In the genomic region with DNA sequence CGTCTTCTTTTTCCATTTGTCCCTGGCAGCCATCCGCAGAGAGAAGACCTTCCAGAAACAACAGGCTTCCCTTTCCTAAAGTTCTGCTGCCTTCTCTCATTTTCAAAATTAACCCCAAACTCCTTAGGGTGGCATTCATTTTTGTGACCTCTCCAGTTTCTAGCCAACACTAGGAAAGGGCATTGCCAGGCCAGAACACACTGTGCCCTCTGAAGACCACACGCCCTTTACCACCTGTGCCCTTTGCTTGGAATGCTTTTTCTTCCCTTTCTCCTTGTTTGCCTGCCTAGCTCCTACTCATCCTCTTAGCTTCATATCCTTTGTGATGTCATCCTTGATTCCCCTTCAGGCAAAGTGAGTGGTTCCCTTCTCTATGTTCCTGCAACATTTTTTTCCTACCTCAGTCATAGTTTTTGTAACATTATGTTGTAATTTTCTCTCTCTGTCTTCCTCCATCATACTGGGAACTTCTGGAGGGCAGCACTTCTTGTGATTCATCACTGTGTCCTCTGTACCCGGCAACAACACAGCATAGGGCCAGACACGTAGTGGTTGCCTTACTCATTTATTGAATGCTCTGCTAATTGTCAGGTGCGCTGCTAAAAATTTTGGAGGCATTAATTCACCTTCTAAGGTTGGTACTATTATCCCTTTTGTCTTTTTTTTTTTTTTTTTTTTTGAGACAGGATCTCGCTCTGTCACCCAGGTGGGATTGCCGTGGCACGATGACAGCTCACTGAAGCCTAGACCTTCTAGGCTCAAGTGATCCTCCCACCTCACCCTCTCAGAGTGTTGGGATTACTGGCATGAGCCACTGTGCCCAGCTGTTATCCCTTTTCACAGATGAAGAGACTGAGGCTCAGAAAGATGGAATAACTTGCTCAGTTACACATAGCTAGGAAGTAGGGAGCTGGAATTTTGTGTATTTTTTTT, we compare ENCODE assay signal across 6 cellular contexts. TPM values are rescaled to one million over a fixed set of nuclear protein-coding genes. Genes with fewer than 3 reads are reported as not detected.
DNase-seq lines count a peak whose midpoint lies in the region; ATAC-seq and TF ChIP-seq lines count a peak whose summit lies in the region.

No MANE protein-coding gene starts in this region.

- H3K27ac ChIP-seq in psoas muscle = peak overlapping the region; percentile 99

- TF ChIP-seq CTCF in Loucy (conservative IDR thresholded peaks at IDR 0.05; ENCODE audit: low read length) (no peak), psoas muscle (IDR thresholded peaks at IDR 0.05) (no peak)

- H3K36me3 ChIP-seq in Loucy (ENCODE audit: insufficient read depth, low read length) = peaks cover 19% of the 10 kb centered on the region; the same call in 1 of the 2 replicates
- peaks cover 0 to 45% of the 10 kb centered on the region in 2 donors for H3K36me3 ChIP-seq in psoas muscle (ENCODE audit: insufficient read depth in 1 of 2, low read depth in 1 of 2)

- H3F3A ChIP-seq in Loucy (ENCODE audit: low read depth) = peaks cover 4% of the 10 kb centered on the region; the same call in 1 of the 2 replicates

- ATAC-seq in psoas muscle (peak in 3 of 4 donors; percentile 41 to 65 (median 61)), GM19328 (IDR thresholded peaks at IDR 0.05; ENCODE audit: unreplicated experiment) (no peak), GM18519 (IDR thresholded peaks at IDR 0.05; ENCODE audit: low FRiP score, unreplicated experiment) (no peak)

- H3K4me3 ChIP-seq in Loucy (ENCODE audit: low read length, poor library complexity, severe bottlenecking) = peak overlapping the region; percentile 92
- H3K4me3 ChIP-seq in psoas muscle = peak overlapping the region; percentile 76

- peak overlapping the region; percentile 91 for H3K4me3 Mint-ChIP-seq in dendritic cell treated with granulocyte-macrophage colony-stimulating factor and Interleukin-4, amounts not matched to agents 40 ng/mL and 50 ng/mL, for 4 days

- no peak overlapping the region for H2AFZ ChIP-seq in Loucy (ENCODE audit: low read length)

- no peak for DNase-seq in psoas muscle
- DNase-seq in effector CD8-positive, alpha-beta T cell (lab: John Stamatoyannopoulos, UW) = no peak

- H3K36me3 Mint-ChIP-seq in dendritic cell treated with granulocyte-macrophage colony-stimulating factor and Interleukin-4, amounts not matched to agents 40 ng/mL and 50 ng/mL, for 4 days (ENCODE audit: low read depth) = peaks cover 86% of the 10 kb centered on the region

- H3K9me3 Mint-ChIP-seq in dendritic cell treated with granulocyte-macrophage colony-stimulating factor and Interleukin-4, amounts not matched to agents 40 ng/mL and 50 ng/mL, for 4 days = no peaks in the 10 kb centered on the region

- peaks cover 51% of the 10 kb centered on the region for H3K4me1 Mint-ChIP-seq in dendritic cell treated with granulocyte-macrophage colony-stimulating factor and Interleukin-4, amounts not matched to agents 40 ng/mL and 50 ng/mL, for 4 days (ENCODE audit: low read depth)

- intact Hi-C loops in dendritic cell treated with granulocyte-macrophage colony-stimulating factor and Interleukin-4, amounts not matched to agents 40 ng/mL and 50 ng/mL, for 4 days (cut with micrococcal nuclease) = loop anchor here (1.0 kb wide), 2 partner anchors 11 to 24 kb away; no protein-coding TSS in a partner anchor
- intact Hi-C loops in psoas muscle (cut with DNase I) = no loop called here

- H3K79me2 ChIP-seq in Loucy (ENCODE audit: insufficient read depth, low read length) = peaks cover 28% of the 10 kb centered on the region

- H3K27me3 ChIP-seq in Loucy (ENCODE audit: insufficient read depth, low read length, poor library complexity, severe bottlenecking) (no peaks in the 10 kb centered on the region), psoas muscle (ENCODE audit: insufficient read depth in 3 of 3, low read length in 2 of 3) (no peaks in the 10 kb centered on the region)

- WGBS in psoas muscle, 3 donors = 52 to 53% (median 52%) methylated on average over 9 of the region's 9 CpGs

- peak overlapping the region; percentile 83 for H3K9ac ChIP-seq in Loucy (ENCODE audit: low read depth, low read length, poor library complexity, severe bottlenecking)

- H3K4me1 ChIP-seq in Loucy (ENCODE audit: insufficient read depth, low read length, poor library complexity, severe bottlenecking) (peaks cover 7% of the 10 kb centered on the region), psoas muscle (peaks cover 15% of the 10 kb centered on the region)

- no peaks in the 10 kb centered on the region for H3K9me2 ChIP-seq in Loucy (replicated peaks; ENCODE audit: low read depth, low read length)

- H4K20me1 ChIP-seq in Loucy (ENCODE audit: insufficient read depth, low read length, poor library complexity, severe bottlenecking) = peaks cover 21% of the 10 kb centered on the region

- peak overlapping the region; percentile 94 for H3K4me2 ChIP-seq in Loucy (ENCODE audit: low read depth, low read length, poor library complexity, severe bottlenecking)

- no peaks in the 10 kb centered on the region for H3K27me3 Mint-ChIP-seq in dendritic cell treated with granulocyte-macrophage colony-stimulating factor and Interleukin-4, amounts not matched to agents 40 ng/mL and 50 ng/mL, for 4 days

- H3K9me3 ChIP-seq in Loucy (ENCODE audit: insufficient read depth, low read depth, low read length) = no peaks in the 10 kb centered on the region
- H3K9me3 ChIP-seq in psoas muscle = no peaks in the 10 kb centered on the region

- peak overlapping the region; percentile 98 for H3K27ac Mint-ChIP-seq in dendritic cell treated with granulocyte-macrophage colony-stimulating factor and Interleukin-4, amounts not matched to agents 40 ng/mL and 50 ng/mL, for 4 days

RNA-seq across cellular contexts. Expression of gene KAT8, which starts 1.0 kb away (rescaled TPM):
- total RNA-seq in psoas muscle = 10 to 100 TPM; 39.9 to 75.4 (median 61.2) TPM
- polyA plus RNA-seq in psoas muscle = 10 to 100 TPM; 36.1 to 56.7 (median 51.2) TPM

RNA-seq across cellular contexts. Expression of gene BCKDK, which starts 10.3 kb away (rescaled TPM):
- 10 to 100 TPM; 36.7 to 72.8 (median 55.4) TPM for total RNA-seq in psoas muscle
- 10 to 100 TPM; 46.6 to 58.6 (median 47.3) TPM for polyA plus RNA-seq in psoas muscle

RNA-seq across cellular contexts. Expression of gene PRSS8, which starts 17.0 kb away (rescaled TPM):
- total RNA-seq in psoas muscle = not detected
- polyA plus RNA-seq in psoas muscle = under 1 TPM in 2 of 3 donors, not detected in 1; 0.07 to 0.22 TPM

RNA-seq across cellular contexts. Expression of gene VKORC1, which starts 23.9 kb away (rescaled TPM):
- total RNA-seq in psoas muscle = 10 to 100 TPM; 13.3 to 17.8 (median 16.5) TPM
- 10 to 100 TPM; 28.6 to 57.0 (median 48.3) TPM for polyA plus RNA-seq in psoas muscle

RNA-seq across cellular contexts. Expression of gene PRSS53, which starts 29.7 kb away (rescaled TPM):
- under 1 TPM; 0.32 to 0.90 (median 0.48) TPM for total RNA-seq in psoas muscle
- under 1 TPM; 0.17 to 0.56 (median 0.31) TPM for polyA plus RNA-seq in psoas muscle

Comparison
In these comparisons a context has a peak if more than half of its experiments do, and no peak if none do; other contexts are left out.
1. ATAC-seq: peak in psoas muscle (3 of 4); none in GM19328 (single experiment) and GM18519 (single experiment).